Comparison of ENCODE assay signal across 9 cellular contexts in the genomic region with DNA sequence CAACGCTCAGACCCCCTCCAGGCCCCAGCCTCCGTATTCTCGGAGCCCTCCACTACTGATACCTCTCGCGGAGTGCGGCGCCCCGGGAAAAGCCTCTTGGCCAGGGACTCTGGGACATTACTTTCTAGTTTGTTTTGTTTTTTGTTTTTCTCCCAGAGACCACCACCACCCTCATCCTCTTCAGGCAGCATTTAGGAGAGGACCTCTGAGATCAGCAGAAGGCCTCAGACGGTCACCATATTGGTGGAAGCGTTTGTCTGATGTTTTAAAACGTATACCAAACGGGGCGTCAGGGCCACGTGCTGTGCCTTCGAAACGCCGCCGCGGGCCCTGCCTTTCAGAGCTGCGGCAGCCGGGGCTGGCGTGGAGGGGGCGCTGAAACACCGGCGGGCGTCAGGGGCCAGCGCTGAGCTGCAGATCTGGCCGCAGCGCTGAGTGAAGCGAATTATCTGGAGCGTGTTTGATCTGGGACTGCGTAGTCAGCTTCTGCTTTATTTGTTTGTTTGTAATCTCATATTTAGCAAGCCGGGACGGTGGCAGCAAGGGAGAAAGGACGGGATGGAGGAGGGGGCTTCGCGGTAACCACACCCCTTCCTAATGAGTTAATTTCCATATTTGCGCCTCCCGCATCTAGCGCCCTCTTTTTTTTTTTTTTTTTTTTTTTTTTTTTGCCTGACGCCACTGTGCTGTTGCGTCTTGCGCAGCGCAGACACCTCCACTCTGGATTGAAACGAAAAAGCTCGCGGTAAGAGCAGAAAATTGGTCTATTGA. TPM values are rescaled to one million over a fixed set of nuclear protein-coding genes. Genes with fewer than 3 reads are reported as not detected.
DNase-seq lines count a peak whose midpoint lies in the region; ATAC-seq and TF ChIP-seq lines count a peak whose summit lies in the region.
"Had no signal": no experiment of that assay in that cellular context is flagged by ENCODE, and none has a peak within 500 bp of the region (broad histone marks: within the 10 kb centered on the region; RNA-seq: fewer than 3 reads in every experiment).

No MANE protein-coding gene starts in this region.

- H3K4me1 Mint-ChIP-seq in activated CD4-positive, alpha-beta T cell treated with anti-CD3 and anti-CD28 coated beads for 36 hours, result peaks cover 12% of the 10 kb centered on the region
- H3K4me1 Mint-ChIP-seq in activated CD8-positive, alpha-beta T cell treated with anti-CD3 and anti-CD28 coated beads for 36 hours (ENCODE audit: low read depth), result peaks cover 21% of the 10 kb centered on the region
- H3K4me1 Mint-ChIP-seq in stimulated activated naive CD8-positive, alpha-beta T cell treated with anti-CD3 and anti-CD28 coated beads, Interleukin-15, amount 100 ng/mL, for 72 hours, result peaks cover 31% of the 10 kb centered on the region

- no peaks in the 10 kb centered on the region for H3K9me3 ChIP-seq in iPS-20b (ENCODE audit: insufficient read depth, low read depth, low read length)
- no peaks in the 10 kb centered on the region for H3K9me3 ChIP-seq in adrenal gland (replicated peaks in 1 of 3)

- no peak for TF ChIP-seq CTCF in activated CD8-positive, alpha-beta T cell treated with anti-CD3 and anti-CD28 coated beads for 36 hours (IDR thresholded peaks at IDR 0.05)
- no peak for TF ChIP-seq CTCF in adrenal gland (IDR thresholded peaks at IDR 0.05)

- WGBS in adrenal gland, 4 donors, result 5 to 8% (median 6%) methylated on average over 29 to 47 of the region's 47 CpGs

- no peak overlapping the region for H3K27ac Mint-ChIP-seq in activated CD4-positive, alpha-beta T cell treated with anti-CD3 and anti-CD28 coated beads for 36 hours
- H3K27ac Mint-ChIP-seq in activated CD8-positive, alpha-beta T cell treated with anti-CD3 and anti-CD28 coated beads for 36 hours, result no peak overlapping the region
- no peak overlapping the region for H3K27ac Mint-ChIP-seq in stimulated activated naive CD8-positive, alpha-beta T cell treated with anti-CD3 and anti-CD28 coated beads, Interleukin-15, amount 100 ng/mL, for 72 hours

- peaks cover 16% of the 10 kb centered on the region for H3K36me3 Mint-ChIP-seq in activated CD4-positive, alpha-beta T cell treated with anti-CD3 and anti-CD28 coated beads for 36 hours (ENCODE audit: low read depth)
- peaks cover 20% of the 10 kb centered on the region for H3K36me3 Mint-ChIP-seq in activated CD8-positive, alpha-beta T cell treated with anti-CD3 and anti-CD28 coated beads for 36 hours (ENCODE audit: low read depth)

- intact Hi-C loops in activated CD4-positive, alpha-beta T cell treated with anti-CD3 and anti-CD28 coated beads for 36 hours (cut with DNase I, micrococcal nuclease), result loop anchor here (2.0 to 5.0 kb wide), 2 partner anchors 14 to 956 kb away; no protein-coding TSS in a partner anchor
- intact Hi-C loops in activated CD8-positive, alpha-beta T cell treated with anti-CD3 and anti-CD28 coated beads for 36 hours (cut with micrococcal nuclease), result no loop called here
- intact Hi-C loops in adrenal gland (cut with DNase I), result no loop called here

- DNase-seq in activated CD4-positive, alpha-beta T cell treated with anti-CD3 and anti-CD28 coated beads for 36 hours, result no peak
- no peak for DNase-seq in activated CD4-positive, alpha-beta T cell treated with anti-CD3 and anti-CD28 coated beads for 1 hour
- no peak for DNase-seq in activated CD8-positive, alpha-beta T cell treated with anti-CD3 and anti-CD28 coated beads for 36 hours
- DNase-seq in stimulated activated naive CD8-positive, alpha-beta T cell treated with anti-CD3 and anti-CD28 coated beads, Interleukin-15, amount 100 ng/mL, for 72 hours, result no peak
- DNase-seq in adrenal gland, result no peak

- H3K27ac ChIP-seq in iPS-20b (ENCODE audit: low read length) (no peak overlapping the region), adrenal gland (no peak overlapping the region)
- H3K27ac ChIP-seq: BLaER1 treated with 17β-estradiol and CSF1 and Interleukin-3, amounts not matched to agents 10 nM and 100 nM had no signal

- no peak for ATAC-seq in activated CD4-positive, alpha-beta T cell treated with anti-CD3 and anti-CD28 coated beads for 36 hours
- no peak for ATAC-seq in activated CD8-positive, alpha-beta T cell treated with anti-CD3 and anti-CD28 coated beads for 36 hours
- no peak for ATAC-seq in stimulated activated naive CD8-positive, alpha-beta T cell treated with anti-CD3 and anti-CD28 coated beads, Interleukin-15, amount 100 ng/mL, for 72 hours
- no peak for ATAC-seq in HG02571 (IDR thresholded peaks at IDR 0.05; ENCODE audit: unreplicated experiment)
- ATAC-seq in HG03439 (IDR thresholded peaks at IDR 0.05; ENCODE audit: unreplicated experiment), result no peak

- H3K9ac ChIP-seq in iPS-20b (ENCODE audit: low read depth, low read length), result peak overlapping the region; percentile 57; the same call in 1 of the 2 replicates
- H3K9ac ChIP-seq: BLaER1 treated with 17β-estradiol and CSF1 and Interleukin-3, amounts not matched to agents 10 nM and 100 nM had no signal

- peaks cover 89% of the 10 kb centered on the region for H3K27me3 Mint-ChIP-seq in activated CD4-positive, alpha-beta T cell treated with anti-CD3 and anti-CD28 coated beads for 36 hours
- H3K27me3 Mint-ChIP-seq in activated CD8-positive, alpha-beta T cell treated with anti-CD3 and anti-CD28 coated beads for 36 hours, result peaks cover 93% of the 10 kb centered on the region
- H3K27me3 Mint-ChIP-seq in stimulated activated naive CD8-positive, alpha-beta T cell treated with anti-CD3 and anti-CD28 coated beads, Interleukin-15, amount 100 ng/mL, for 72 hours, result peaks cover 100% of the 10 kb centered on the region

- H3K27me3 ChIP-seq in iPS-20b (ENCODE audit: insufficient read depth, low read length) (peaks cover 74% of the 10 kb centered on the region), adrenal gland (peaks cover 76% of the 10 kb centered on the region)

- CTCF ChIA-PET in activated CD4-positive, alpha-beta T cell treated with anti-CD3 and anti-CD28 coated beads for 36 hours (lab: Charles Lee), result no interaction called here
- CTCF ChIA-PET in activated CD8-positive, alpha-beta T cell treated with anti-CD3 and anti-CD28 coated beads for 36 hours (lab: Charles Lee), result interaction anchor here (0.7 to 3.2 kb wide), 4 partner anchors 13 to 26 kb away, joined by 3 to 10 read pairs (median 4); no protein-coding TSS in a partner anchor

- peak overlapping the region; percentile 35 for H3K4me3 Mint-ChIP-seq in activated CD4-positive, alpha-beta T cell treated with anti-CD3 and anti-CD28 coated beads for 36 hours
- H3K4me3 Mint-ChIP-seq in activated CD8-positive, alpha-beta T cell treated with anti-CD3 and anti-CD28 coated beads for 36 hours, result peak overlapping the region; percentile 47
- H3K4me3 Mint-ChIP-seq in stimulated activated naive CD8-positive, alpha-beta T cell treated with anti-CD3 and anti-CD28 coated beads, Interleukin-15, amount 100 ng/mL, for 72 hours, result peak overlapping the region; percentile 53 to 60

- H3K9me3 Mint-ChIP-seq in activated CD4-positive, alpha-beta T cell treated with anti-CD3 and anti-CD28 coated beads for 36 hours (ENCODE audit: low read depth), result peaks cover 18% of the 10 kb centered on the region
- H3K9me3 Mint-ChIP-seq in activated CD8-positive, alpha-beta T cell treated with anti-CD3 and anti-CD28 coated beads for 36 hours, result peaks cover 14% of the 10 kb centered on the region
- H3K9me3 Mint-ChIP-seq in stimulated activated naive CD8-positive, alpha-beta T cell treated with anti-CD3 and anti-CD28 coated beads, Interleukin-15, amount 100 ng/mL, for 72 hours, result peaks cover 15 to 22% of the 10 kb centered on the region in 2 donors

- TF ChIP-seq POLR2A in adrenal gland (IDR thresholded peaks at IDR 0.05), result no peak

- peaks cover 66% of the 10 kb centered on the region for H3K4me1 ChIP-seq in iPS-20b (ENCODE audit: insufficient read depth, low read length)
- peaks cover 4 to 19% of the 10 kb centered on the region in 2 donors for H3K4me1 ChIP-seq in adrenal gland (replicated peaks in 1 of 2)
- H3K4me1 ChIP-seq: BLaER1 treated with 17β-estradiol and CSF1 and Interleukin-3, amounts not matched to agents 10 nM and 100 nM had no signal

- H3K4me3 ChIP-seq in iPS-20b (ENCODE audit: low read length) (peak overlapping the region; percentile 64), adrenal gland (peak overlapping the region in 1 of 4 donors; percentile 44)
- H3K4me3 ChIP-seq: BLaER1 treated with 17β-estradiol and CSF1 and Interleukin-3, amounts not matched to agents 10 nM and 100 nM had no signal

- H3K36me3 ChIP-seq in iPS-20b (ENCODE audit: insufficient read depth, low read depth, low read length) (no peaks in the 10 kb centered on the region; the same call in 1 of the 2 replicates), adrenal gland (replicated peaks in 1 of 2) (no peaks in the 10 kb centered on the region)
- H3K36me3 ChIP-seq: BLaER1 treated with 17β-estradiol and CSF1 and Interleukin-3, amounts not matched to agents 10 nM and 100 nM had no signal

- POLR2A ChIA-PET in activated CD4-positive, alpha-beta T cell treated with anti-CD3 and anti-CD28 coated beads for 36 hours (lab: Charles Lee), result no interaction called here
- POLR2A ChIA-PET in activated CD8-positive, alpha-beta T cell treated with anti-CD3 and anti-CD28 coated beads for 36 hours (lab: Charles Lee), result interaction anchor here (1.5 kb wide), 1 partner anchor 25 kb away, joined by 4 read pairs; no protein-coding TSS in a partner anchor

RNA-seq across cellular contexts. Expression of a gene that starts 14.8 kb away (rescaled TPM):
- total RNA-seq in activated CD4-positive, alpha-beta T cell treated with anti-CD3 and anti-CD28 coated beads for 36 hours, result not detected
- not detected for total RNA-seq in activated CD8-positive, alpha-beta T cell treated with anti-CD3 and anti-CD28 coated beads for 36 hours
- total RNA-seq in adrenal gland, result 1 to 10 TPM in 1 of 8 donors, under 1 TPM in 4, not detected in 3; 0.18 to 1.2 (median 0.54) TPM
- polyA plus RNA-seq in adrenal gland, result 1 to 10 TPM in 1 of 3 donors, under 1 TPM in 2; 0.40 to 1.1 (median 0.84) TPM

Comparison
In these comparisons a context has a peak if more than half of its experiments do, and no peak if none do; other contexts are left out.
1. intact Hi-C loops: an anchor here in activated CD4-positive, alpha-beta T cell treated with anti-CD3 and anti-CD28 coated beads for 36 hours (2.0 to 5.0 kb wide); none called in activated CD8-positive, alpha-beta T cell treated with anti-CD3 and anti-CD28 coated beads for 36 hours and adrenal gland.